ENCODE assay signal across 1 cellular context in the genomic region with DNA sequence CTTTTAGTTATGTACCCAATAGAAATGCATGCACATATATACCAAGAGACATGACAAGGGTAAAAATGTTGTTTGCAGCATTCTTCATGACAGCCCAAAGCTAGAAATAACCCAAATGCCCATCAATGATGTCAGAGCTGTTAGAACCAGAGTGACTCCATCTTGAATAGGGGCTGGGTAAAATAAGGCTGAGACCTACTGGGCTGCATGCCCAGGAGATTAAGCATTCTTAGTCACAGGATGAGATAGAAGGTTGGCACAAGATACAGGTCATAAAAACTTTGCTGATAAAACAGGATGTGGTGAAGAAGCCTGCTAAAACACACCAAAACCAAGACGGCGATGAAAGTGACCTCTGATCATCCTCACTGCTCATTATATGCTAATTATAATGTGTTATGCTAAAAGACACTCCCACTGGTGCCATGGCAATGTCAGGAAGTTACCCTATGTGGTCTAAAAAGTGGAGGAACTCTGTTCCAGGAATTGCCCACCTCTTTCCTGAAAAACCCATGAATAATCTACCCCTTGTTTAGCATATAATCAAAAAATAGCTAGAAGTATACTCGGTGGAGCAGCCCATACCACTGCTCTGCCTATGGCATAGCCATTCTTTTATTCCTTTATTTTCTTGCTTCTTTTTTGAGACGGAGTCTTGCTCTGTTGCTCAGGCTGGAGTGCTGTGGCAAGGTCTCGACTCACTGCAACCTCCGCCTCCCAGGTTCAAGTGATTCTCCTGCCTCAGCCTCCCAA.
TF ChIP-seq lines count a peak whose summit lies in the region.

No MANE protein-coding gene starts in this region.

TF ChIP-seq in K562, 482 proteins besides CTCF, POLR2A, EP300 and RAD21 (continued from another document and continues in another):
- TF ChIP-seq ARHGAP35 (IDR thresholded peaks at IDR 0.05; ENCODE audit: partially characterized antibody) (no peak), ATF1 (CRISPR knock-in tag; IDR thresholded peaks at IDR 0.05) (no peak), ATF1 (tag; IDR thresholded peaks at IDR 0.05) (peak; percentile 88), ZZZ3 (IDR thresholded peaks at IDR 0.05) (no peak), ZFP30 (CRISPR knock-in tag; IDR thresholded peaks at IDR 0.05; ENCODE audit: borderline replicate concordance) (no peak), GABPB2 (CRISPR knock-in tag; conservative IDR thresholded peaks at IDR 0.05) (peak; percentile 91), ZNF449 (CRISPR knock-in tag; IDR thresholded peaks at IDR 0.05) (peak; percentile 98), ZNF311 (CRISPR knock-in tag; IDR thresholded peaks at IDR 0.05) (peak; percentile 100), FOXA1 (IDR thresholded peaks at IDR 0.05; ENCODE audit: borderline replicate concordance) (no peak), ZBTB5 (IDR thresholded peaks at IDR 0.05) (no peak), TAF9B (IDR thresholded peaks at IDR 0.05; ENCODE audit: partially characterized antibody) (no peak), SRSF7 (optimal IDR thresholded peaks at IDR 0.05; ENCODE audit: low read depth, low read length) (no peak), TEAD1 (CRISPR knock-in tag; IDR thresholded peaks at IDR 0.05) (peak in 1 of 2 experiments; percentile 99; a peak in 2 of 4 replicates), LEF1 (IDR thresholded peaks at IDR 0.05) (no peak), TSC22D4 (tag; IDR thresholded peaks at IDR 0.05) (no peak), MTA1 (IDR thresholded peaks at IDR 0.05; ENCODE audit: borderline replicate concordance) (no peak), COPS2 (conservative IDR thresholded peaks at IDR 0.05) (no peak), KDM2B (CRISPR knock-in tag; IDR thresholded peaks at IDR 0.05) (peak; percentile 85; the same call in 1 of the 2 replicates), STAT6 (CRISPR knock-in tag; IDR thresholded peaks at IDR 0.05) (no peak), DLX4 (CRISPR knock-in tag; IDR thresholded peaks at IDR 0.05) (peak; percentile 78; the same call in 1 of the 2 replicates), STAT5B (CRISPR knock-in tag; IDR thresholded peaks at IDR 0.05) (peak; percentile 89), ZNF23 (CRISPR knock-in tag; IDR thresholded peaks at IDR 0.05) (peak; percentile 96), CBX1 (IDR thresholded peaks at IDR 0.05; ENCODE audit: low read depth) (no peak), RFX7 (CRISPR knock-in tag; IDR thresholded peaks at IDR 0.05) (peak; percentile 94), RB1 (IDR thresholded peaks at IDR 0.05; ENCODE audit: low read depth) (no peak)
- TF ChIP-seq, protein P1, sequence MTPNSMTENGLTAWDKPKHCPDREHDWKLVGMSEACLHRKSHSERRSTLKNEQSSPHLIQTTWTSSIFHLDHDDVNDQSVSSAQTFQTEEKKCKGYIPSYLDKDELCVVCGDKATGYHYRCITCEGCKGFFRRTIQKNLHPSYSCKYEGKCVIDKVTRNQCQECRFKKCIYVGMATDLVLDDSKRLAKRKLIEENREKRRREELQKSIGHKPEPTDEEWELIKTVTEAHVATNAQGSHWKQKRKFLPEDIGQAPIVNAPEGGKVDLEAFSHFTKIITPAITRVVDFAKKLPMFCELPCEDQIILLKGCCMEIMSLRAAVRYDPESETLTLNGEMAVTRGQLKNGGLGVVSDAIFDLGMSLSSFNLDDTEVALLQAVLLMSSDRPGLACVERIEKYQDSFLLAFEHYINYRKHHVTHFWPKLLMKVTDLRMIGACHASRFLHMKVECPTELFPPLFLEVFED (CRISPR knock-in tag; conservative IDR thresholded peaks at IDR 0.05): peak; percentile 99
- TF ChIP-seq, protein P2, sequence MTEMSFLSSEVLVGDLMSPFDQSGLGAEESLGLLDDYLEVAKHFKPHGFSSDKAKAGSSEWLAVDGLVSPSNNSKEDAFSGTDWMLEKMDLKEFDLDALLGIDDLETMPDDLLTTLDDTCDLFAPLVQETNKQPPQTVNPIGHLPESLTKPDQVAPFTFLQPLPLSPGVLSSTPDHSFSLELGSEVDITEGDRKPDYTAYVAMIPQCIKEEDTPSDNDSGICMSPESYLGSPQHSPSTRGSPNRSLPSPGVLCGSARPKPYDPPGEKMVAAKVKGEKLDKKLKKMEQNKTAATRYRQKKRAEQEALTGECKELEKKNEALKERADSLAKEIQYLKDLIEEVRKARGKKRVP (CRISPR knock-in tag; IDR thresholded peaks at IDR 0.05): peak; percentile 96
- TF ChIP-seq, protein P3, sequence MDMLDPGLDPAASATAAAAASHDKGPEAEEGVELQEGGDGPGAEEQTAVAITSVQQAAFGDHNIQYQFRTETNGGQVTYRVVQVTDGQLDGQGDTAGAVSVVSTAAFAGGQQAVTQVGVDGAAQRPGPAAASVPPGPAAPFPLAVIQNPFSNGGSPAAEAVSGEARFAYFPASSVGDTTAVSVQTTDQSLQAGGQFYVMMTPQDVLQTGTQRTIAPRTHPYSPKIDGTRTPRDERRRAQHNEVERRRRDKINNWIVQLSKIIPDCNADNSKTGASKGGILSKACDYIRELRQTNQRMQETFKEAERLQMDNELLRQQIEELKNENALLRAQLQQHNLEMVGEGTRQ (CRISPR knock-in tag; IDR thresholded peaks at IDR 0.05): no peak
- TF ChIP-seq, protein P4, sequence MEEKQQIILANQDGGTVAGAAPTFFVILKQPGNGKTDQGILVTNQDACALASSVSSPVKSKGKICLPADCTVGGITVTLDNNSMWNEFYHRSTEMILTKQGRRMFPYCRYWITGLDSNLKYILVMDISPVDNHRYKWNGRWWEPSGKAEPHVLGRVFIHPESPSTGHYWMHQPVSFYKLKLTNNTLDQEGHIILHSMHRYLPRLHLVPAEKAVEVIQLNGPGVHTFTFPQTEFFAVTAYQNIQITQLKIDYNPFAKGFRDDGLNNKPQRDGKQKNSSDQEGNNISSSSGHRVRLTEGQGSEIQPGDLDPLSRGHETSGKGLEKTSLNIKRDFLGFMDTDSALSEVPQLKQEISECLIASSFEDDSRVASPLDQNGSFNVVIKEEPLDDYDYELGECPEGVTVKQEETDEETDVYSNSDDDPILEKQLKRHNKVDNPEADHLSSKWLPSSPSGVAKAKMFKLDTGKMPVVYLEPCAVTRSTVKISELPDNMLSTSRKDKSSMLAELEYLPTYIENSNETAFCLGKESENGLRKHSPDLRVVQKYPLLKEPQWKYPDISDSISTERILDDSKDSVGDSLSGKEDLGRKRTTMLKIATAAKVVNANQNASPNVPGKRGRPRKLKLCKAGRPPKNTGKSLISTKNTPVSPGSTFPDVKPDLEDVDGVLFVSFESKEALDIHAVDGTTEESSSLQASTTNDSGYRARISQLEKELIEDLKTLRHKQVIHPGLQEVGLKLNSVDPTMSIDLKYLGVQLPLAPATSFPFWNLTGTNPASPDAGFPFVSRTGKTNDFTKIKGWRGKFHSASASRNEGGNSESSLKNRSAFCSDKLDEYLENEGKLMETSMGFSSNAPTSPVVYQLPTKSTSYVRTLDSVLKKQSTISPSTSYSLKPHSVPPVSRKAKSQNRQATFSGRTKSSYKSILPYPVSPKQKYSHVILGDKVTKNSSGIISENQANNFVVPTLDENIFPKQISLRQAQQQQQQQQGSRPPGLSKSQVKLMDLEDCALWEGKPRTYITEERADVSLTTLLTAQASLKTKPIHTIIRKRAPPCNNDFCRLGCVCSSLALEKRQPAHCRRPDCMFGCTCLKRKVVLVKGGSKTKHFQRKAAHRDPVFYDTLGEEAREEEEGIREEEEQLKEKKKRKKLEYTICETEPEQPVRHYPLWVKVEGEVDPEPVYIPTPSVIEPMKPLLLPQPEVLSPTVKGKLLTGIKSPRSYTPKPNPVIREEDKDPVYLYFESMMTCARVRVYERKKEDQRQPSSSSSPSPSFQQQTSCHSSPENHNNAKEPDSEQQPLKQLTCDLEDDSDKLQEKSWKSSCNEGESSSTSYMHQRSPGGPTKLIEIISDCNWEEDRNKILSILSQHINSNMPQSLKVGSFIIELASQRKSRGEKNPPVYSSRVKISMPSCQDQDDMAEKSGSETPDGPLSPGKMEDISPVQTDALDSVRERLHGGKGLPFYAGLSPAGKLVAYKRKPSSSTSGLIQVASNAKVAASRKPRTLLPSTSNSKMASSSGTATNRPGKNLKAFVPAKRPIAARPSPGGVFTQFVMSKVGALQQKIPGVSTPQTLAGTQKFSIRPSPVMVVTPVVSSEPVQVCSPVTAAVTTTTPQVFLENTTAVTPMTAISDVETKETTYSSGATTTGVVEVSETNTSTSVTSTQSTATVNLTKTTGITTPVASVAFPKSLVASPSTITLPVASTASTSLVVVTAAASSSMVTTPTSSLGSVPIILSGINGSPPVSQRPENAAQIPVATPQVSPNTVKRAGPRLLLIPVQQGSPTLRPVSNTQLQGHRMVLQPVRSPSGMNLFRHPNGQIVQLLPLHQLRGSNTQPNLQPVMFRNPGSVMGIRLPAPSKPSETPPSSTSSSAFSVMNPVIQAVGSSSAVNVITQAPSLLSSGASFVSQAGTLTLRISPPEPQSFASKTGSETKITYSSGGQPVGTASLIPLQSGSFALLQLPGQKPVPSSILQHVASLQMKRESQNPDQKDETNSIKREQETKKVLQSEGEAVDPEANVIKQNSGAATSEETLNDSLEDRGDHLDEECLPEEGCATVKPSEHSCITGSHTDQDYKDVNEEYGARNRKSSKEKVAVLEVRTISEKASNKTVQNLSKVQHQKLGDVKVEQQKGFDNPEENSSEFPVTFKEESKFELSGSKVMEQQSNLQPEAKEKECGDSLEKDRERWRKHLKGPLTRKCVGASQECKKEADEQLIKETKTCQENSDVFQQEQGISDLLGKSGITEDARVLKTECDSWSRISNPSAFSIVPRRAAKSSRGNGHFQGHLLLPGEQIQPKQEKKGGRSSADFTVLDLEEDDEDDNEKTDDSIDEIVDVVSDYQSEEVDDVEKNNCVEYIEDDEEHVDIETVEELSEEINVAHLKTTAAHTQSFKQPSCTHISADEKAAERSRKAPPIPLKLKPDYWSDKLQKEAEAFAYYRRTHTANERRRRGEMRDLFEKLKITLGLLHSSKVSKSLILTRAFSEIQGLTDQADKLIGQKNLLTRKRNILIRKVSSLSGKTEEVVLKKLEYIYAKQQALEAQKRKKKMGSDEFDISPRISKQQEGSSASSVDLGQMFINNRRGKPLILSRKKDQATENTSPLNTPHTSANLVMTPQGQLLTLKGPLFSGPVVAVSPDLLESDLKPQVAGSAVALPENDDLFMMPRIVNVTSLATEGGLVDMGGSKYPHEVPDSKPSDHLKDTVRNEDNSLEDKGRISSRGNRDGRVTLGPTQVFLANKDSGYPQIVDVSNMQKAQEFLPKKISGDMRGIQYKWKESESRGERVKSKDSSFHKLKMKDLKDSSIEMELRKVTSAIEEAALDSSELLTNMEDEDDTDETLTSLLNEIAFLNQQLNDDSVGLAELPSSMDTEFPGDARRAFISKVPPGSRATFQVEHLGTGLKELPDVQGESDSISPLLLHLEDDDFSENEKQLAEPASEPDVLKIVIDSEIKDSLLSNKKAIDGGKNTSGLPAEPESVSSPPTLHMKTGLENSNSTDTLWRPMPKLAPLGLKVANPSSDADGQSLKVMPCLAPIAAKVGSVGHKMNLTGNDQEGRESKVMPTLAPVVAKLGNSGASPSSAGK (IDR thresholded peaks at IDR 0.05): no peak
